ENCODE assay signal across 8 cellular contexts in the genomic region with DNA sequence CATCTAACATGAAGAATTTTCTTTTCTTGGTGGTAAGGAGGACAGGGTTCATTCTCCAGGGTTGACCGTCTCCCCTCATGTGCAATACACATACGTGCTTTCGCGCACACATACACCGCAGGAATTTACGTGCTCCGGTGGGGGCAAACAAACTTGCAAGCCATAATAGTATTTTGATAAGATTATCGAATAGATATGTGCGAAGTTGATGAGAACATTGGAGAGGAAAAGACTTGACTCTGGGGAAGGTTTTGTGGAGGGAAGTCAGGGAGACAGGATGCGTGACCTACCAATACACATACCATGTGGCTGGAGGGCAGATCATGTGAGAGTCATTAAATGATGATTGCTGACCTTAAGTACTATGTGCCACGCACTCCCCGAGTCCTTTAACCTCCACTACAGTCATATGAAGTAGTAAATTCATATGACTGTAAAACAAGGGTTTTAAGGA. TPM values are rescaled to one million over a fixed set of nuclear protein-coding genes. Genes with fewer than 3 reads are reported as not detected.
DNase-seq lines count a peak whose midpoint lies in the region; ATAC-seq and TF ChIP-seq lines count a peak whose summit lies in the region.

No MANE protein-coding gene starts in this region.

- no peaks in the 10 kb centered on the region for H3K27me3 Mint-ChIP-seq in CD4-positive, alpha-beta T cell
- H3K27me3 Mint-ChIP-seq in T-helper 2 cell treated with Interferon-gamma antibody and Interleukin-4, amounts not matched to agents 5 μg/mL and 100 μg/mL, for 36 hours (ENCODE audit: low read depth), result no peaks in the 10 kb centered on the region

- H3K4me1 ChIP-seq in sigmoid colon, result peaks cover 0 to 19% (median 12%) of the 10 kb centered on the region in 4 donors

- H3K9me3 ChIP-seq in CD4-positive, alpha-beta T cell (ENCODE audit: control insufficient read depth, low read length), result no peaks in the 10 kb centered on the region
- H3K9me3 ChIP-seq in sigmoid colon, result no peaks in the 10 kb centered on the region

- no peak for TF ChIP-seq CTCF in CD4-positive, alpha-beta T cell (IDR thresholded peaks at IDR 0.05)
- TF ChIP-seq CTCF in HFF-Myc (IDR thresholded peaks at IDR 0.05; ENCODE audit: low read depth, low read length, missing control alignments) (no peak), sigmoid colon (IDR thresholded peaks at IDR 0.05) (no peak)

- peaks cover 27% of the 10 kb centered on the region for H3K36me3 Mint-ChIP-seq in CD4-positive, alpha-beta T cell (ENCODE audit: low read depth)
- H3K36me3 Mint-ChIP-seq in T-helper 2 cell treated with Interferon-gamma antibody and Interleukin-4, amounts not matched to agents 5 μg/mL and 100 μg/mL, for 36 hours (ENCODE audit: low read depth), result no peaks in the 10 kb centered on the region

- H3K9me3 Mint-ChIP-seq in CD4-positive, alpha-beta T cell, result no peaks in the 10 kb centered on the region
- H3K9me3 Mint-ChIP-seq in T-helper 2 cell treated with Interferon-gamma antibody and Interleukin-4, amounts not matched to agents 5 μg/mL and 100 μg/mL, for 36 hours, result no peaks in the 10 kb centered on the region

- CTCF ChIA-PET in CD4-positive, alpha-beta T cell (lab: Charles Lee), result interaction anchor here (1.6 kb wide), 1 partner anchor 17 kb away, joined by 4 read pairs; no protein-coding TSS in a partner anchor

- ATAC-seq in CD4-positive, alpha-beta T cell (ENCODE audit: poor library complexity), result no peak

- peak overlapping the region; percentile 98 for H3K27ac Mint-ChIP-seq in CD4-positive, alpha-beta T cell
- H3K27ac Mint-ChIP-seq in T-helper 2 cell treated with Interferon-gamma antibody and Interleukin-4, amounts not matched to agents 5 μg/mL and 100 μg/mL, for 36 hours, result peak overlapping the region; percentile 96

- POLR2A ChIA-PET in CD4-positive, alpha-beta T cell (lab: Charles Lee), result interaction anchor here (1.0 kb wide), 1 partner anchor 976 kb away, joined by 3 read pairs; no protein-coding TSS in a partner anchor

- H3K27ac ChIP-seq in CD4-positive, alpha-beta T cell (ENCODE audit: low read depth, low read length), result no peak overlapping the region
- peak overlapping the region in 2 of 4 donors; percentile 63 to 67 for H3K27ac ChIP-seq in sigmoid colon

- no peak for TF ChIP-seq POLR2A in sigmoid colon (IDR thresholded peaks at IDR 0.05)

- no peaks in the 10 kb centered on the region for H3K27me3 ChIP-seq in CD4-positive, alpha-beta T cell (ENCODE audit: control insufficient read depth, insufficient read depth, low read length)
- no peaks in the 10 kb centered on the region for H3K27me3 ChIP-seq in sigmoid colon

- H3K36me3 ChIP-seq in sigmoid colon, result no peaks in the 10 kb centered on the region

- TF ChIP-seq EP300 in sigmoid colon (IDR thresholded peaks at IDR 0.05), result no peak

- no peak for DNase-seq in CD4-positive, alpha-beta T cell
- DNase-seq in HFF-Myc (ENCODE audit: extremely low read depth, low read depth), result no peak
- DNase-seq in T-helper 2 cell treated with Interferon-gamma antibody and Interleukin-4, amounts not matched to agents 5 μg/mL and 100 μg/mL, for 36 hours (ENCODE audit: low spot score), result no peak
- DNase-seq in fibroblast of peridontal ligament (ENCODE audit: extremely low read depth), result peak; percentile 70
- no peak for DNase-seq in sigmoid colon
- no peak for DNase-seq in retina
- no peak for DNase-seq in NCI-H1436 treated with DMSO at 0.1 percent for 48 hours (lab: John Stamatoyannopoulos, UW)
- no peak for DNase-seq in NCI-H2107 treated with DMSO at 0.1 percent for 48 hours (lab: John Stamatoyannopoulos, UW; ENCODE audit: unreplicated experiment)

- H3K4me3 ChIP-seq in HFF-Myc (replicated peaks; ENCODE audit: low read depth, low read length) (peak overlapping the region; percentile 95), sigmoid colon (peak overlapping the region; percentile 75 to 88 (median 78))

- H3K4me1 Mint-ChIP-seq in CD4-positive, alpha-beta T cell (ENCODE audit: low read depth), result peaks cover 39% of the 10 kb centered on the region
- H3K4me1 Mint-ChIP-seq in T-helper 2 cell treated with Interferon-gamma antibody and Interleukin-4, amounts not matched to agents 5 μg/mL and 100 μg/mL, for 36 hours (ENCODE audit: low read depth), result peaks cover 23% of the 10 kb centered on the region

- WGBS in sigmoid colon, 2 donors, result 5 to 20% methylated on average over 12 of the region's 12 CpGs

- intact Hi-C loops in CD4-positive, alpha-beta T cell (cut with DNase I, micrococcal nuclease), result loop anchor here in 1 of 2 experiments (10.0 kb wide), 1 partner anchor 1574 kb away; a partner anchor contains a TSS
- intact Hi-C loops in sigmoid colon (cut with DNase I), result no loop called here

- H3K4me3 Mint-ChIP-seq in CD4-positive, alpha-beta T cell, result peak overlapping the region; percentile 100
- peak overlapping the region; percentile 96 for H3K4me3 Mint-ChIP-seq in T-helper 2 cell treated with Interferon-gamma antibody and Interleukin-4, amounts not matched to agents 5 μg/mL and 100 μg/mL, for 36 hours

RNA-seq across cellular contexts. Expression of a gene that starts 0.9 kb away (rescaled TPM):
- 10 to 100 TPM; 18.4 to 20.0 TPM for total RNA-seq in CD4-positive, alpha-beta T cell
- total RNA-seq in sigmoid colon, result 10 to 100 TPM in 2 of 4 donors, 1 to 10 TPM in 2; 7.1 to 24.4 (median 16.8) TPM
- 1 to 10 TPM; 2.4 to 6.9 (median 4.3) TPM for polyA plus RNA-seq in sigmoid colon

RNA-seq across cellular contexts. Expression of a gene that starts 4.1 kb away (rescaled TPM):
- 10 to 100 TPM; 20.5 to 23.2 TPM for total RNA-seq in CD4-positive, alpha-beta T cell
- total RNA-seq in sigmoid colon, result 10 to 100 TPM; 16.6 to 48.7 (median 22.1) TPM
- polyA plus RNA-seq in sigmoid colon, result 10 to 100 TPM in 1 of 3 donors, 1 to 10 TPM in 2; 1.8 to 10.5 (median 4.2) TPM
